18 cellular contexts compared by ENCODE assay signal in the genomic region with DNA sequence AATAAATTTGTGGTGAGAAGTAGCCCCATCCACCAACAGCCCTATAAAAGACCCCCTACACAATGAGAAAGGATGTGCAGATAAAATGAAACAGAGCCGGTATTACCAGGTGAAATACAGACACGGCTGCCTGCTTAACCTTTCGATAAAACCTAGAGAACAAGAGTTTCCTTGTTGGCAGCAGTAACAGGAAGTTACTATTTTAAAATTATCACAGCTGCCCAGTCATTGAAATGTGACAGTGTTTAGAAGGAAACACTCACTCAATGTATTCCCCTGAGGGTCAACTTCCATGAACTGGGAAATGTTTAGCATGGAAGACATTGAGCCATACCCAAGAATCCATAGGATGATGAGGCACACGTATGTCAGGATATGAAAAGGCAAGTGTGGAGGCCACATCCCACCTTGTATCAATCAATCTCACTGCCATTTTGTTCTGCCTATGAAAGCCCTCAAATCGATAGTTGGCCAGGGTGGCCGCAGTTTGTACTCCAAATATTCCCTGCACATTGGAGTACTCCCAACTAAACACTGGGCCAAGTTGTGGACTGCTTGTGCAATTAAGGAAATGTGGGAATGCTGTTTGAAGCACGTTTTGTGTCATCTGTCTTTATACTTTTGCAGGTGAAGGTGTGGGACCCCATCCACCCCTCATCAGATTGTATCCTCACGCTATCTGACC. TPM values are rescaled to one million over a fixed set of nuclear protein-coding genes. Genes with fewer than 3 reads are reported as not detected.
"Had no signal": no experiment of that assay in that cellular context is flagged by ENCODE, and none has a peak within 500 bp of the region (broad histone marks: within the 10 kb centered on the region; RNA-seq: fewer than 3 reads in every experiment).

No MANE protein-coding gene starts in this region.

RNA-seq across cellular contexts. Expression of a gene that starts 41.6 kb away (rescaled TPM):
- total RNA-seq: chondrocyte, colonic mucosa, dermis microvascular lymphatic vessel endothelial cell, endodermal cell, esophagus mucosa, esophagus squamous epithelium, gastrocnemius medialis, glomerular endothelial cell, heart right ventricle, kidney epithelial cell, left cardiac atrium, left ventricle myocardium inferior, lower leg skin, lung microvascular endothelial cell, mesenteric fat pad, mesothelial cell of epicardium, mucosa of descending colon, myocyte had no signal
